Comparison of ENCODE assay signal across 15 cellular contexts in genomic region chr18:3254725-3255124, GRCh38. TPM values are rescaled to one million over a fixed set of nuclear protein-coding genes. Genes with fewer than 3 reads are reported as not detected.
DNase-seq lines count a peak whose midpoint lies in the region; ATAC-seq and TF ChIP-seq lines count a peak whose summit lies in the region.
"Had no signal": no experiment of that assay in that cellular context is flagged by ENCODE, and none has a peak within 500 bp of the region (broad histone marks: within the 10 kb centered on the region; RNA-seq: fewer than 3 reads in every experiment).

No MANE protein-coding gene starts in this region.

- peak overlapping the region; percentile 38 for H3K27ac ChIP-seq in CD4-positive, alpha-beta memory T cell (ENCODE audit: low read depth, low read length)
- H3K27ac ChIP-seq in IMR-90 (ENCODE audit: insufficient read depth, low read length): peak overlapping the region; percentile 60; the same call in 1 of the 2 replicates
- H3K27ac ChIP-seq in body of pancreas: peak overlapping the region in 1 of 4 donors; percentile 96
- H3K27ac ChIP-seq: dorsolateral prefrontal cortex, RWPE1 had no signal

- no peaks in the 10 kb centered on the region for H3K27me3 Mint-ChIP-seq in CD4-positive, alpha-beta memory T cell
- H3K27me3 Mint-ChIP-seq in central memory CD8-positive, alpha-beta T cell: no peaks in the 10 kb centered on the region
- no peaks in the 10 kb centered on the region for H3K27me3 Mint-ChIP-seq in osteocyte (ENCODE audit: unreplicated experiment)
- H3K27me3 Mint-ChIP-seq: activated CD8-positive, alpha-beta memory T cell treated with anti-CD3 and anti-CD28 coated beads, Interleukin-2, amount 10 ng/mL, durations not matched to agents 7 days and 5 days had no signal

- peaks cover 30 to 61% of the 10 kb centered on the region in 2 experiments for H3K79me1 ChIP-seq in IMR-90 (ENCODE audit: low read depth in 1 of 2, low read length in 2 of 2)

- H4K20me1 ChIP-seq in IMR-90 (ENCODE audit: insufficient read depth, low read length): peaks cover 37% of the 10 kb centered on the region

- no peak overlapping the region for H2BK20ac ChIP-seq in IMR-90 (ENCODE audit: low read depth, low read length)

- no TSS peak for BruUV-seq in IMR-90 (replicated peaks; lab: Mats Ljungman, UMichigan)

- peaks cover 61 to 76% of the 10 kb centered on the region in 2 donors for H3K36me3 Mint-ChIP-seq in CD4-positive, alpha-beta memory T cell
- H3K36me3 Mint-ChIP-seq in central memory CD8-positive, alpha-beta T cell (ENCODE audit: insufficient read depth): peaks cover 67% of the 10 kb centered on the region
- peaks cover 61% of the 10 kb centered on the region for H3K36me3 Mint-ChIP-seq in osteocyte (ENCODE audit: unreplicated experiment)

- in situ Hi-C loops in IMR-90 (cut with MboI; ENCODE audit: low sequenced_read_pairs): no loop called here

- peak overlapping the region; percentile 22; the same call in 1 of the 2 replicates for H3K14ac ChIP-seq in IMR-90 (replicated peaks; ENCODE audit: low read depth, low read length)

- H3K27ac Mint-ChIP-seq in CD4-positive, alpha-beta memory T cell: peak overlapping the region; percentile 24 to 99 (median 86)
- H3K27ac Mint-ChIP-seq in central memory CD8-positive, alpha-beta T cell (ENCODE audit: low read depth): peak overlapping the region; percentile 55
- H3K27ac Mint-ChIP-seq in osteocyte (ENCODE audit: unreplicated experiment): peak overlapping the region; percentile 28

- no peak for ATAC-seq in IMR-90 (ENCODE audit: low read depth)
- ATAC-seq in central memory CD8-positive, alpha-beta T cell (replicated peaks; ENCODE audit: extremely low read depth, poor library complexity, severe bottlenecking): no peak
- no peak for ATAC-seq in body of pancreas
- ATAC-seq in HG02938 (IDR thresholded peaks at IDR 0.05; ENCODE audit: unreplicated experiment): no peak
- ATAC-seq: activated CD8-positive, alpha-beta memory T cell treated with anti-CD3 and anti-CD28 coated beads, Interleukin-2, amount 10 ng/mL, durations not matched to agents 7 days and 5 days had no signal

- no peak overlapping the region; the same call in 1 of the 2 replicates for H2AK5ac ChIP-seq in IMR-90 (ENCODE audit: low read depth, low read length)

- H3K4ac ChIP-seq in IMR-90 (ENCODE audit: low read depth, low read length): peak overlapping the region; percentile 19; the same call in 1 of the 2 replicates

- H3K27me3 ChIP-seq in CD4-positive, alpha-beta memory T cell (ENCODE audit: insufficient read depth, low read length): no peaks in the 10 kb centered on the region
- no peaks in the 10 kb centered on the region for H3K27me3 ChIP-seq in IMR-90 (ENCODE audit: control insufficient read depth, insufficient read depth, low read length)
- no peaks in the 10 kb centered on the region for H3K27me3 ChIP-seq in body of pancreas
- H3K27me3 ChIP-seq: dorsolateral prefrontal cortex had no signal

- no peak overlapping the region for H3K56ac ChIP-seq in IMR-90 (ENCODE audit: extremely low read depth, insufficient read depth, low read length)

- no peak overlapping the region for H2AFZ ChIP-seq in IMR-90 (replicated peaks; ENCODE audit: low read length, poor library complexity)

- no peaks in the 10 kb centered on the region for H3K9me1 ChIP-seq in IMR-90 (ENCODE audit: insufficient read depth, low read length)

- H3K4me1 ChIP-seq in CD4-positive, alpha-beta memory T cell (ENCODE audit: insufficient read depth, low read length): peaks cover 99% of the 10 kb centered on the region
- H3K4me1 ChIP-seq in IMR-90 (ENCODE audit: control insufficient read depth, insufficient read depth, low read length) (peaks cover 16% of the 10 kb centered on the region), body of pancreas (peaks cover 69% of the 10 kb centered on the region)

- dilution Hi-C loops in IMR-90 (cut with HindIII; ENCODE audit: low sequenced_read_pairs, unreplicated experiment): no loop called here

- H2BK15ac ChIP-seq in IMR-90 (ENCODE audit: low read depth, low read length): no peak overlapping the region

- H3K9ac ChIP-seq in IMR-90 (ENCODE audit: low read depth, low read length): no peak overlapping the region

- no peak overlapping the region; the same call in 1 of the 2 replicates for H3K18ac ChIP-seq in IMR-90 (ENCODE audit: low read depth, low read length)

- TF ChIP-seq POLR2A in IMR-90 (IDR thresholded peaks at IDR 0.05; ENCODE audit: low read depth, low read length) (no peak), body of pancreas (IDR thresholded peaks at IDR 0.05) (no peak)

- H2BK5ac ChIP-seq in IMR-90 (ENCODE audit: low read depth, low read length, poor library complexity, severe bottlenecking): peak overlapping the region; percentile 89

- WGBS in IMR-90 (ENCODE audit: extremely low coverage in 2 of 2, insufficient read length in 1 of 2), 2 experiments: no CpG with 5 or more reads among the region's 4 CpGs
- WGBS in body of pancreas, 2 donors: 78 to 88% methylated on average over 4 of the region's 4 CpGs

- no peak overlapping the region for H2AK9ac ChIP-seq in IMR-90 (replicated peaks; ENCODE audit: low read depth, low read length, poor library complexity)

- no peak overlapping the region for H3K4me2 ChIP-seq in IMR-90 (ENCODE audit: low read depth, low read length)

- no peak for TF ChIP-seq RAD21 in IMR-90 (IDR thresholded peaks at IDR 0.05; ENCODE audit: low read length)

- peak overlapping the region in 6 of 8 donors; percentile 6 to 69 (median 34) for H3K4me3 Mint-ChIP-seq in CD4-positive, alpha-beta memory T cell
- H3K4me3 Mint-ChIP-seq in central memory CD8-positive, alpha-beta T cell: peak overlapping the region; percentile 4
- H3K4me3 Mint-ChIP-seq in osteocyte (ENCODE audit: unreplicated experiment): no peak overlapping the region
- H3K4me3 Mint-ChIP-seq: activated CD8-positive, alpha-beta memory T cell treated with anti-CD3 and anti-CD28 coated beads, Interleukin-2, amount 10 ng/mL, durations not matched to agents 7 days and 5 days had no signal

- H4K5ac ChIP-seq in IMR-90 (ENCODE audit: low read depth, low read length): 0 out of 2 replicates have a peak overlapping the region, but pooled peaks have one; percentile 32

- intact Hi-C loops in CD4-positive, alpha-beta memory T cell (cut with micrococcal nuclease): no loop called here
- intact Hi-C loops in IMR-90 (cut with micrococcal nuclease): no loop called here
- intact Hi-C loops in body of pancreas (cut with DNase I): no loop called here

- peaks cover 67 to 92% (median 80%) of the 10 kb centered on the region in 4 donors for H3K4me1 Mint-ChIP-seq in CD4-positive, alpha-beta memory T cell
- H3K4me1 Mint-ChIP-seq in central memory CD8-positive, alpha-beta T cell: peaks cover 82% of the 10 kb centered on the region
- H3K4me1 Mint-ChIP-seq in osteocyte (ENCODE audit: unreplicated experiment): peaks cover 75% of the 10 kb centered on the region

- H3K4me3 ChIP-seq in CD4-positive, alpha-beta memory T cell (ENCODE audit: low read length in 2 of 2): no peak overlapping the region
- no peak overlapping the region for H3K4me3 ChIP-seq in IMR-90 (ENCODE audit: insufficient read depth, low read depth, low read length)
- no peak overlapping the region for H3K4me3 ChIP-seq in body of pancreas
- H3K4me3 ChIP-seq: dorsolateral prefrontal cortex had no signal

- H2BK120ac ChIP-seq in IMR-90 (ENCODE audit: low read depth, low read length): no peak overlapping the region

- H4K8ac ChIP-seq in IMR-90 (ENCODE audit: low read depth in 2 of 2, low read length in 2 of 2): no peak overlapping the region

- H3K36me3 ChIP-seq in CD4-positive, alpha-beta memory T cell (ENCODE audit: insufficient read depth, low read length): peaks cover 69% of the 10 kb centered on the region
- peaks cover 35% of the 10 kb centered on the region for H3K36me3 ChIP-seq in IMR-90 (ENCODE audit: control insufficient read depth, insufficient read depth, low read length)
- peaks cover 0 to 16% of the 10 kb centered on the region in 2 donors for H3K36me3 ChIP-seq in body of pancreas (replicated peaks in 1 of 2; ENCODE audit: insufficient read depth in 1 of 2, low read depth in 2 of 2)

- CTCF ChIA-PET in CD4-positive, alpha-beta memory T cell (lab: Charles Lee; ENCODE audit: partially characterized antibody): interaction anchor here (1.0 to 1.3 kb wide), 2 partner anchors 43 to 411 kb away, joined by 3 to 4 read pairs; no protein-coding TSS in a partner anchor
- CTCF ChIA-PET in IMR-90 (lab: Yijun Ruan, JAX): no interaction called here

- POLR2A ChIA-PET in CD4-positive, alpha-beta memory T cell (lab: Charles Lee; ENCODE audit: partially characterized antibody): interaction anchor here (0.7 to 11.6 kb wide), 4 partner anchors 8 to 351 kb away, joined by 4 to 418 read pairs (median 19); partner anchors contain the start of genes MYL12A and MYL12B
- POLR2A ChIA-PET in IMR-90 (lab: Charles Lee; ENCODE audit: unreplicated experiment): no interaction called here

- H3K9me3 ChIP-seq in CD4-positive, alpha-beta memory T cell (ENCODE audit: control insufficient read depth in 1 of 2, low read length in 2 of 2): no peaks in the 10 kb centered on the region
- H3K9me3 ChIP-seq in IMR-90 (ENCODE audit: control insufficient read depth, insufficient read depth, low read length) (no peaks in the 10 kb centered on the region), body of pancreas (no peaks in the 10 kb centered on the region)

- H4K91ac ChIP-seq in IMR-90 (ENCODE audit: insufficient read depth, low read depth, low read length): no peak overlapping the region

- TF ChIP-seq CTCF in IMR-90 (conservative IDR thresholded peaks at IDR 0.05; ENCODE audit: low read depth, low read length) (no peak), osteocyte (IDR thresholded peaks at IDR 0.05) (no peak), body of pancreas (IDR thresholded peaks at IDR 0.05) (no peak)

- peak overlapping the region; percentile 64; the same call in 1 of the 2 replicates for H3K23ac ChIP-seq in IMR-90 (ENCODE audit: low read depth, low read length)

- H3K9me3 Mint-ChIP-seq in CD4-positive, alpha-beta memory T cell: no peaks in the 10 kb centered on the region
- no peaks in the 10 kb centered on the region for H3K9me3 Mint-ChIP-seq in central memory CD8-positive, alpha-beta T cell
- H3K9me3 Mint-ChIP-seq in osteocyte (ENCODE audit: unreplicated experiment): no peaks in the 10 kb centered on the region

- DNase-seq in CD4-positive, alpha-beta memory T cell: no peak
- no peak for DNase-seq in IMR-90
- no peak for DNase-seq in central memory CD8-positive, alpha-beta T cell (ENCODE audit: low spot score in 2 of 2)
- DNase-seq in osteocyte (ENCODE audit: extremely low spot score, unreplicated experiment): no peak
- no peak for DNase-seq in body of pancreas
- DNase-seq in inferior parietal cortex (ENCODE audit: extremely low spot score): no peak
- DNase-seq: activated CD8-positive, alpha-beta memory T cell treated with anti-CD3 and anti-CD28 coated beads, Interleukin-2, amount 10 ng/mL, durations not matched to agents 7 days and 5 days; amniotic stem cell; COR-L47; dorsolateral prefrontal cortex; GF-D8; NCI-H146; NCI-H524 had no signal

RNA-seq across cellular contexts. Expression of gene MYL12A, which starts 7.1 kb away (rescaled TPM):
- 100 to 1,000 TPM; 477 to 489 TPM for total RNA-seq in CD4-positive, alpha-beta memory T cell
- polyA plus RNA-seq in CD4-positive, alpha-beta memory T cell: 1,000 to 10,000 TPM; 2,683 to 3,569 TPM
- total RNA-seq in IMR-90 (2012; rRNA removed) (580 and 743 TPM in 2 replicates), osteocyte (475 and 500 TPM in 2 replicates), body of pancreas (100 to 1,000 TPM; 102 to 174 TPM)
- polyA plus RNA-seq in IMR-90 (2012; rRNA removed): 469 and 549 TPM in 2 replicates
- 192 and 196 TPM in 2 replicates for polyA plus RNA-seq in IMR-90 (2012; cell fraction: cytosol; rRNA removed)
- polyA plus RNA-seq in IMR-90 (2012; cell fraction: nucleus; rRNA removed; ENCODE audit: low replicate concordance): 65.1 and 308 TPM in 2 replicates

RNA-seq across cellular contexts. Expression of gene MYL12B, which starts 7.2 kb away (rescaled TPM):
- 100 to 1,000 TPM; 199 to 219 TPM for total RNA-seq in CD4-positive, alpha-beta memory T cell
- polyA plus RNA-seq in CD4-positive, alpha-beta memory T cell: 1,000 to 10,000 TPM in 1 of 2 donors, 100 to 1,000 TPM in 1; 962 to 1,169 TPM
- total RNA-seq in IMR-90 (2012; rRNA removed) (593 and 692 TPM in 2 replicates), osteocyte (222 and 230 TPM in 2 replicates), body of pancreas (100 to 1,000 TPM in 1 of 2 donors, 10 to 100 TPM in 1; 84.7 to 121 TPM)
- polyA plus RNA-seq in IMR-90 (2012; rRNA removed): 753 and 816 TPM in 2 replicates
- 265 and 382 TPM in 2 replicates for polyA plus RNA-seq in IMR-90 (2012; cell fraction: cytosol; rRNA removed)
- 98.0 and 290 TPM in 2 replicates for polyA plus RNA-seq in IMR-90 (2012; cell fraction: nucleus; rRNA removed; ENCODE audit: low replicate concordance)

RNA-seq across cellular contexts. Expression of gene MYOM1, which starts 35.0 kb away (rescaled TPM):
- 1 to 10 TPM; 3.5 to 4.2 TPM for total RNA-seq in CD4-positive, alpha-beta memory T cell
- polyA plus RNA-seq in CD4-positive, alpha-beta memory T cell: under 1 TPM; 0.09 to 0.18 TPM
- total RNA-seq in IMR-90 (2012; rRNA removed): under 0.01 TPM in 2 replicates
- polyA plus RNA-seq in IMR-90 (2012; rRNA removed): 0.04 and 0.10 TPM in 2 replicates
- polyA plus RNA-seq in IMR-90 (2012; cell fraction: cytosol; rRNA removed): 0.01 TPM in 1 of 2 replicates, not detected in the other
- polyA plus RNA-seq in IMR-90 (2012; cell fraction: nucleus; rRNA removed; ENCODE audit: low replicate concordance): 0.02 TPM in 2 replicates
- total RNA-seq in osteocyte: 0.46 and 0.63 TPM in 2 replicates
- 10 to 100 TPM; 10.9 to 21.8 TPM for total RNA-seq in body of pancreas

Comparison
In these comparisons a context has a peak if more than half of its experiments do, and no peak if none do; other contexts are left out.
1. H3K27ac Mint-ChIP-seq: peak in every context shown above with its lines; median percentile 86 in CD4-positive, alpha-beta memory T cell; 55 in central memory CD8-positive, alpha-beta T cell; 28 in osteocyte.